Comparison of ENCODE assay signal across 1 cellular context in genomic region chr10:48523820-48524758, GRCh38.
A peak's percentile ranks its signal among the peaks of the same experiment; 100 is the strongest.
TF ChIP-seq lines count a peak whose summit lies in the region.

No MANE protein-coding gene starts in this region.

TF ChIP-seq in HEK293, 187 proteins besides CTCF, POLR2A, EP300 and RAD21 (continued from another document and continues in another):
- TF ChIP-seq PATZ1 (tag by site-specific recombination; IDR thresholded peaks at IDR 0.05), result peak; percentile 95
- TF ChIP-seq ZNF777 (tag by site-specific recombination; IDR thresholded peaks at IDR 0.05; ENCODE audit: borderline replicate concordance), result no peak
- peak; percentile 77 for TF ChIP-seq GLIS1 (tag by site-specific recombination; IDR thresholded peaks at IDR 0.05)
- TF ChIP-seq ZNF335 (tag by site-specific recombination; conservative IDR thresholded peaks at IDR 0.05), result peak; percentile 66
- TF ChIP-seq ZNF157 (tag by site-specific recombination; IDR thresholded peaks at IDR 0.05), result no peak
- TF ChIP-seq ZNF830 (tag by site-specific recombination; IDR thresholded peaks at IDR 0.05; ENCODE audit: low read depth), result no peak
- TF ChIP-seq ZBTB10 (tag by site-specific recombination; IDR thresholded peaks at IDR 0.05), result peak; percentile 76; the same call in 1 of the 2 replicates
- no peak for TF ChIP-seq FEZF1 (tag by site-specific recombination; IDR thresholded peaks at IDR 0.05)
- TF ChIP-seq, protein P1, sequence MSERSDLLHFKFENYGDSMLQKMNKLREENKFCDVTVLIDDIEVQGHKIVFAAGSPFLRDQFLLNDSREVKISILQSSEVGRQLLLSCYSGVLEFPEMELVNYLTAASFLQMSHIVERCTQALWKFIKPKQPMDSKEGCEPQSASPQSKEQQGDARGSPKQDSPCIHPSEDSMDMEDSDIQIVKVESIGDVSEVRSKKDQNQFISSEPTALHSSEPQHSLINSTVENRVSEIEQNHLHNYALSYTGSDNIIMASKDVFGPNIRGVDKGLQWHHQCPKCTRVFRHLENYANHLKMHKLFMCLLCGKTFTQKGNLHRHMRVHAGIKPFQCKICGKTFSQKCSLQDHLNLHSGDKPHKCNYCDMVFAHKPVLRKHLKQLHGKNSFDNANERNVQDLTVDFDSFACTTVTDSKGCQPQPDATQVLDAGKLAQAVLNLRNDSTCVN (tag by site-specific recombination; optimal IDR thresholded peaks at IDR 0.05), result peak; percentile 65
- no peak for TF ChIP-seq ZNF221 (tag by site-specific recombination; IDR thresholded peaks at IDR 0.05; ENCODE audit: borderline replicate concordance)
- peak; percentile 49; the same call in 1 of the 2 replicates for TF ChIP-seq ZFHX2 (tag by site-specific recombination; conservative IDR thresholded peaks at IDR 0.05)
- TF ChIP-seq ZNF658 (tag by site-specific recombination; IDR thresholded peaks at IDR 0.05), result no peak
- TF ChIP-seq, protein P2, sequence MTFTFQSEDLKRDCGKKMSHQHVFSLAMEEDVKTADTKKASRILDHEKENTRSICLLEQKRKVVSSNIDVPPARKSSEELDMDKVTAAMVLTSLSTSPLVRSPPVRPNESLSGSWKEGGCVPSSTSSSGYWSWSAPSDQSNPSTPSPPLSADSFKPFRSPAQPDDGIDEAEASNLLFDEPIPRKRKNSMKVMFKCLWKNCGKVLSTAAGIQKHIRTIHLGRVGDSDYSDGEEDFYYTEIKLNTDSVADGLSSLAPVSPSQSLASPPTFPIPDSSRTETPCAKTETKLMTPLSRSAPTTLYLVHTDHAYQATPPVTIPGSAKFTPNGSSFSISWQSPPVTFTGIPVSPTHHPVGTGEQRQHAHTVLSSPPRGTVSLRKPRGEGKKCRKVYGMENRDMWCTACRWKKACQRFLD (tag by site-specific recombination; IDR thresholded peaks at IDR 0.05), result no peak
- TF ChIP-seq ZNF629 (tag by site-specific recombination; IDR thresholded peaks at IDR 0.05), result no peak
- no peak for TF ChIP-seq ZNF18 (tag by site-specific recombination; IDR thresholded peaks at IDR 0.05)
- TF ChIP-seq ZNF112 (tag by site-specific recombination; IDR thresholded peaks at IDR 0.05), result no peak
- TF ChIP-seq, protein P3, sequence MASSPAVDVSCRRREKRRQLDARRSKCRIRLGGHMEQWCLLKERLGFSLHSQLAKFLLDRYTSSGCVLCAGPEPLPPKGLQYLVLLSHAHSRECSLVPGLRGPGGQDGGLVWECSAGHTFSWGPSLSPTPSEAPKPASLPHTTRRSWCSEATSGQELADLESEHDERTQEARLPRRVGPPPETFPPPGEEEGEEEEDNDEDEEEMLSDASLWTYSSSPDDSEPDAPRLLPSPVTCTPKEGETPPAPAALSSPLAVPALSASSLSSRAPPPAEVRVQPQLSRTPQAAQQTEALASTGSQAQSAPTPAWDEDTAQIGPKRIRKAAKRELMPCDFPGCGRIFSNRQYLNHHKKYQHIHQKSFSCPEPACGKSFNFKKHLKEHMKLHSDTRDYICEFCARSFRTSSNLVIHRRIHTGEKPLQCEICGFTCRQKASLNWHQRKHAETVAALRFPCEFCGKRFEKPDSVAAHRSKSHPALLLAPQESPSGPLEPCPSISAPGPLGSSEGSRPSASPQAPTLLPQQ (tag by site-specific recombination; IDR thresholded peaks at IDR 0.05), result no peak
- TF ChIP-seq ZEB2 (tag by site-specific recombination; IDR thresholded peaks at IDR 0.05), result 0 out of 2 replicates have a peak, but pooled peaks have one; percentile 20
- peak; percentile 63; the same call in 1 of the 2 replicates for TF ChIP-seq SP3 (tag by site-specific recombination; IDR thresholded peaks at IDR 0.05)
- no peak for TF ChIP-seq ZNF677 (tag by site-specific recombination; IDR thresholded peaks at IDR 0.05)
- TF ChIP-seq ZBTB8A (tag by site-specific recombination; IDR thresholded peaks at IDR 0.05), result peak; percentile 19; the same call in 1 of the 2 replicates
- TF ChIP-seq, protein P4, sequence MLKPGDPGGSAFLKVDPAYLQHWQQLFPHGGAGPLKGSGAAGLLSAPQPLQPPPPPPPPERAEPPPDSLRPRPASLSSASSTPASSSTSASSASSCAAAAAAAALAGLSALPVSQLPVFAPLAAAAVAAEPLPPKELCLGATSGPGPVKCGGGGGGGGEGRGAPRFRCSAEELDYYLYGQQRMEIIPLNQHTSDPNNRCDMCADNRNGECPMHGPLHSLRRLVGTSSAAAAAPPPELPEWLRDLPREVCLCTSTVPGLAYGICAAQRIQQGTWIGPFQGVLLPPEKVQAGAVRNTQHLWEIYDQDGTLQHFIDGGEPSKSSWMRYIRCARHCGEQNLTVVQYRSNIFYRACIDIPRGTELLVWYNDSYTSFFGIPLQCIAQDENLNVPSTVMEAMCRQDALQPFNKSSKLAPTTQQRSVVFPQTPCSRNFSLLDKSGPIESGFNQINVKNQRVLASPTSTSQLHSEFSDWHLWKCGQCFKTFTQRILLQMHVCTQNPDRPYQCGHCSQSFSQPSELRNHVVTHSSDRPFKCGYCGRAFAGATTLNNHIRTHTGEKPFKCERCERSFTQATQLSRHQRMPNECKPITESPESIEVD (tag by site-specific recombination; IDR thresholded peaks at IDR 0.05), result no peak
- TF ChIP-seq BCL11A (tag by site-specific recombination; IDR thresholded peaks at IDR 0.05; ENCODE audit: low read depth), result no peak
- TF ChIP-seq GFI1B (tag by site-specific recombination; IDR thresholded peaks at IDR 0.05), result no peak
- TF ChIP-seq ZSCAN16 (tag by site-specific recombination; IDR thresholded peaks at IDR 0.05), result no peak
- no peak for TF ChIP-seq SCRT1 (tag by site-specific recombination; IDR thresholded peaks at IDR 0.05; ENCODE audit: borderline replicate concordance)
- TF ChIP-seq ZSCAN30 (tag by site-specific recombination; IDR thresholded peaks at IDR 0.05), result peak; percentile 75
- no peak for TF ChIP-seq ZNF510 (tag by site-specific recombination; IDR thresholded peaks at IDR 0.05; ENCODE audit: insufficient replicate concordance)
- TF ChIP-seq SP2 (tag by site-specific recombination; IDR thresholded peaks at IDR 0.05), result no peak
- no peak for TF ChIP-seq ZNF174 (tag by site-specific recombination; IDR thresholded peaks at IDR 0.05)
- TF ChIP-seq, protein P5, sequence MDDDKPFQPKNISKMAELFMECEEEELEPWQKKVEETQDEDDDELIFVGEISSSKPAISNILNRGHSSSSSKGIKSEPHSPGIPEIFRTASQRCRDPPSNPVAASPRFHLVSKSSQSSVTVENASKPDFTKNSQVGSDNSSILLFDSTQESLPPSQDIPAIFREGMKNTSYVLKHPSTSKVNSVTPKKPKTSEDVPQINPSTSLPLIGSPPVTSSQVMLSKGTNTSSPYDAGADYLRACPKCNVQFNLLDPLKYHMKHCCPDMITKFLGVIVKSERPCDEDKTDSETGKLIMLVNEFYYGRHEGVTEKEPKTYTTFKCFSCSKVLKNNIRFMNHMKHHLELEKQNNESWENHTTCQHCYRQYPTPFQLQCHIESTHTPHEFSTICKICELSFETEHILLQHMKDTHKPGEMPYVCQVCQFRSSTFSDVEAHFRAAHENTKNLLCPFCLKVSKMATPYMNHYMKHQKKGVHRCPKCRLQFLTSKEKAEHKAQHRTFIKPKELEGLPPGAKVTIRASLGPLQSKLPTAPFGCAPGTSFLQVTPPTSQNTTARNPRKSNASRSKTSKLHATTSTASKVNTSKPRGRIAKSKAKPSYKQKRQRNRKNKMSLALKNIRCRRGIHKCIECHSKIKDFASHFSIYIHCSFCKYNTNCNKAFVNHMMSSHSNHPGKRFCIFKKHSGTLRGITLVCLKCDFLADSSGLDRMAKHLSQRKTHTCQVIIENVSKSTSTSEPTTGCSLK (tag by site-specific recombination; IDR thresholded peaks at IDR 0.05), result no peak
- TF ChIP-seq ZIC2 (tag by site-specific recombination; IDR thresholded peaks at IDR 0.05), result peak; percentile 14; the same call in 1 of the 2 replicates
- TF ChIP-seq SP7 (tag by site-specific recombination; IDR thresholded peaks at IDR 0.05), result no peak
- TF ChIP-seq ZNF366 (tag by site-specific recombination; conservative IDR thresholded peaks at IDR 0.05), result no peak
- no peak for TF ChIP-seq ZNF747 (tag by site-specific recombination; IDR thresholded peaks at IDR 0.05)
- TF ChIP-seq ZNF768 (tag by site-specific recombination; IDR thresholded peaks at IDR 0.05), result no peak
- TF ChIP-seq KLF1 (tag by site-specific recombination; IDR thresholded peaks at IDR 0.05), result no peak
- no peak for TF ChIP-seq ZNF394 (tag by site-specific recombination; IDR thresholded peaks at IDR 0.05; ENCODE audit: borderline replicate concordance)
- no peak; the same call in 1 of the 2 replicates for TF ChIP-seq ZNF561 (tag by site-specific recombination; IDR thresholded peaks at IDR 0.05; ENCODE audit: borderline replicate concordance)
- TF ChIP-seq ZNF555 (tag by site-specific recombination; conservative IDR thresholded peaks at IDR 0.05), result no peak
- peak; percentile 96 for TF ChIP-seq GLIS2 (tag by site-specific recombination; IDR thresholded peaks at IDR 0.05)
- peak; percentile 89 for TF ChIP-seq ZNF660 (tag by site-specific recombination; IDR thresholded peaks at IDR 0.05)
- TF ChIP-seq ZNF274 (IDR thresholded peaks at IDR 0.05; ENCODE audit: low read length), result no peak
- no peak for TF ChIP-seq ZNF274 (tag by site-specific recombination; IDR thresholded peaks at IDR 0.05; ENCODE audit: borderline replicate concordance)
- TF ChIP-seq, protein P6, sequence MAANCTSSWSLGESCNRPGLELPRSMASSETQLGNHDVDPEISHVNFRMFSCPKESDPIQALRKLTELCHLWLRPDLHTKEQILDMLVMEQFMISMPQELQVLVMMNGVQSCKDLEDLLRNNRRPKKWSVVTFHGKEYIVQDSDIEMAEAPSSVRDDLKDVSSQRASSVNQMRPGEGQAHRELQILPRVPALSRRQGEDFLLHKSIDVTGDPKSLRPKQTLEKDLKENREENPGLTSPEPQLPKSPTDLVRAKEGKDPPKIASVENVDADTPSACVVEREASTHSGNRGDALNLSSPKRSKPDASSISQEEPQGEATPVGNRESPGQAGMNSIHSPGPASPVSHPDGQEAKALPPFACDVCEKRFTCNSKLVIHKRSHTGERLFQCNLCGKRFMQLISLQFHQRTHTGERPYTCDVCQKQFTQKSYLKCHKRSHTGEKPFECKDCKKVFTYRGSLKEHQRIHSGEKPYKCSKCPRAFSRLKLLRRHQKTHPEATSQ (tag by site-specific recombination; IDR thresholded peaks at IDR 0.05), result no peak
- no peak for TF ChIP-seq ZNF416 (tag by site-specific recombination; IDR thresholded peaks at IDR 0.05)
- peak; percentile 47; the same call in 1 of the 2 replicates for TF ChIP-seq KLF8 (tag by site-specific recombination; IDR thresholded peaks at IDR 0.05)
- TF ChIP-seq ZNF24 (tag by site-specific recombination; IDR thresholded peaks at IDR 0.05), result no peak
- TF ChIP-seq ZNF621 (tag by site-specific recombination; IDR thresholded peaks at IDR 0.05), result no peak
- no peak for TF ChIP-seq ZNF2 (tag by site-specific recombination; IDR thresholded peaks at IDR 0.05)
- TF ChIP-seq ZNF610 (tag by site-specific recombination; IDR thresholded peaks at IDR 0.05; ENCODE audit: borderline replicate concordance), result no peak
- TF ChIP-seq ZNF624 (tag by site-specific recombination; IDR thresholded peaks at IDR 0.05), result no peak
- TF ChIP-seq, protein P7, sequence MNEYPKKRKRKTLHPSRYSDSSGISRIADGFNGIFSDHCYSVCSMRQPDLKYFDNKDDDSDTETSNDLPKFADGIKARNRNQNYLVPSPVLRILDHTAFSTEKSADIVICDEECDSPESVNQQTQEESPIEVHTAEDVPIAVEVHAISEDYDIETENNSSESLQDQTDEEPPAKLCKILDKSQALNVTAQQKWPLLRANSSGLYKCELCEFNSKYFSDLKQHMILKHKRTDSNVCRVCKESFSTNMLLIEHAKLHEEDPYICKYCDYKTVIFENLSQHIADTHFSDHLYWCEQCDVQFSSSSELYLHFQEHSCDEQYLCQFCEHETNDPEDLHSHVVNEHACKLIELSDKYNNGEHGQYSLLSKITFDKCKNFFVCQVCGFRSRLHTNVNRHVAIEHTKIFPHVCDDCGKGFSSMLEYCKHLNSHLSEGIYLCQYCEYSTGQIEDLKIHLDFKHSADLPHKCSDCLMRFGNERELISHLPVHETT (tag by site-specific recombination; IDR thresholded peaks at IDR 0.05), result no peak
